ENCODE assay signal across 19 cellular contexts in the genomic region with DNA sequence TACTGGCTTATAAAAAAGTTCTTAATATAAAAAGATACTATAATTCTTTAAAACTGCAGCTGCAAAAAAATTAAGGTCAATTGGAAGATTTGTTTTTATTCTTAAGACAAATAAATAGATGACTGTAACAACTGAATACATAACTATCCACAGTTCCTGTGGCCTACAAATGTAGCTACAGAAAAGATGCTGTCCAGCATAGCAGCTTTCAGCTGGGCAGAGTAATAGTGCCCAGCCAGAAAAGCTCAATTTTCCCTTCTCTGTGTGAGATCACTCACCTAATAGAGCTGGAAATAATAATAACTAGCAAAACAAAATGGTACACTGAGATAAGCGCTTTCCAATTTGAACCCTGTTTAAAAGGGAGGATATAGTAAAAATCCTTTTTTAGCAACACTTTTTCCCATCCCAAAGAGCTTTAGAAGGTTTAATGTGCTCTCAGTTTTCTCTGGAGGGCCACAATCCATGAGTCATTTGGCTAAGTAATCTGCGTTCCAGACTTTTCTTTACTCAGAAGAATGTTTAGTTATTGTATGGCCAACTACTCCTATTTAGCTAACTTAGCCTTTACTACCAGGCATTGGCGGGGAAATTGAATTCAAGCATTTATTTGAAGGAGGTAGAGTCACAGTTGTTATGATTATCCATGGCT.
DNase-seq lines count a peak whose midpoint lies in the region; ATAC-seq, FAIRE-seq and TF ChIP-seq lines count a peak whose summit lies in the region.
"Had no signal": no experiment of that assay in that cellular context is flagged by ENCODE, and none has a peak within 500 bp of the region (broad histone marks: within the 10 kb centered on the region; RNA-seq: fewer than 3 reads in every experiment).

No MANE protein-coding gene starts in this region.

- H3K4me1 ChIP-seq in testis (no peaks in the 10 kb centered on the region), kidney (ENCODE audit: control insufficient read depth in 1 of 2, insufficient read depth in 1 of 2, low read depth in 1 of 2, low read length in 2 of 2) (no peaks in the 10 kb centered on the region)
- H3K4me1 ChIP-seq: Caco-2, psoas muscle, upper lobe of right lung had no signal

- no peaks in the 10 kb centered on the region for H3K36me3 ChIP-seq in testis (ENCODE audit: low read depth, missing control alignments)
- no peaks in the 10 kb centered on the region for H3K36me3 ChIP-seq in kidney (ENCODE audit: control insufficient read depth in 1 of 2, insufficient read depth in 2 of 2, low read length in 2 of 2)
- H3K36me3 ChIP-seq: BLaER1, upper lobe of right lung had no signal

- H3K9ac ChIP-seq in kidney (ENCODE audit: low read length in 2 of 2), result no peak overlapping the region
- H3K9ac ChIP-seq: BLaER1 had no signal

- H3K4me3 ChIP-seq in fibroblast of pulmonary artery (replicated peaks; ENCODE audit: low read depth, low read length) (no peak overlapping the region), testis (no peak overlapping the region), kidney (ENCODE audit: low read length in 2 of 2) (no peak overlapping the region)
- H3K4me3 ChIP-seq: BLaER1, psoas muscle, skin epidermis, upper lobe of right lung had no signal

- TF ChIP-seq CTCF in fibroblast of pulmonary artery (IDR thresholded peaks at IDR 0.05; ENCODE audit: low read length, missing control alignments) (no peak), testis (IDR thresholded peaks at IDR 0.05) (no peak), kidney (IDR thresholded peaks at IDR 0.05; ENCODE audit: borderline replicate concordance, extremely low read depth, insufficient read depth) (no peak)

- H3K9me3 Mint-ChIP-seq in activated naive CD8-positive, alpha-beta T cell (ENCODE audit: low read depth), result no peaks in the 10 kb centered on the region
- no peaks in the 10 kb centered on the region for H3K9me3 Mint-ChIP-seq in activated naive CD8-positive, alpha-beta T cell treated with anti-CD3 and anti-CD28 coated beads for 36 hours
- H3K9me3 Mint-ChIP-seq: H9 had no signal

- DNase-seq in activated naive CD8-positive, alpha-beta T cell treated with anti-CD3 and anti-CD28 coated beads for 36 hours, result no peak
- DNase-seq in amniotic epithelial cell (ENCODE audit: low read depth) (peak; percentile 27), fibroblast of pulmonary artery (ENCODE audit: low read depth) (peak; percentile 46), testis (no peak), kidney (no peak), pons (ENCODE audit: low spot score) (no peak)
- DNase-seq: DMS79 treated with DMSO at 0.1 percent for 48 hours, NCI-H1092 treated with DMSO at 0.1 percent for 48 hours, NCI-H187 treated with DMSO at 0.1 percent for 48 hours, psoas muscle, upper lobe of right lung had no signal

- H3K27ac Mint-ChIP-seq in activated naive CD8-positive, alpha-beta T cell, result peak overlapping the region; percentile 42
- no peak overlapping the region for H3K27ac Mint-ChIP-seq in activated naive CD8-positive, alpha-beta T cell treated with anti-CD3 and anti-CD28 coated beads for 36 hours
- H3K27ac Mint-ChIP-seq: H9, T-helper 17 cell had no signal

- no peaks in the 10 kb centered on the region for H3K27me3 Mint-ChIP-seq in activated naive CD8-positive, alpha-beta T cell
- H3K27me3 Mint-ChIP-seq in activated naive CD8-positive, alpha-beta T cell treated with anti-CD3 and anti-CD28 coated beads for 36 hours, result no peaks in the 10 kb centered on the region
- H3K27me3 Mint-ChIP-seq: T-helper 17 cell had no signal

- H3K27ac ChIP-seq in testis (no peak overlapping the region), kidney (ENCODE audit: low read depth in 2 of 2, low read length in 2 of 2) (no peak overlapping the region)
- H3K27ac ChIP-seq: BLaER1, psoas muscle, RWPE1, skin epidermis, upper lobe of right lung had no signal

- H3K9me3 ChIP-seq in testis, result no peaks in the 10 kb centered on the region
- H3K9me3 ChIP-seq in kidney (ENCODE audit: control insufficient read depth in 1 of 2, low read length in 2 of 2), result no peaks in the 10 kb centered on the region
- H3K9me3 ChIP-seq: BLaER1, Caco-2, psoas muscle, upper lobe of right lung had no signal

- no peak for TF ChIP-seq POLR2A in testis (IDR thresholded peaks at IDR 0.05)

- no peak for ATAC-seq in HG02840 (IDR thresholded peaks at IDR 0.05; ENCODE audit: low FRiP score, unreplicated experiment)
- ATAC-seq: psoas muscle had no signal

- no peak for FAIRE-seq in kidney (lab: Jason Lieb, UNC)

- WGBS in testis, 2 donors, result 86 to 93% methylated on average over 3 of the region's 3 CpGs

- peaks cover 40% of the 10 kb centered on the region for H3K4me1 Mint-ChIP-seq in activated naive CD8-positive, alpha-beta T cell (ENCODE audit: low read depth)
- H3K4me1 Mint-ChIP-seq in activated naive CD8-positive, alpha-beta T cell treated with anti-CD3 and anti-CD28 coated beads for 36 hours, result peaks cover 23% of the 10 kb centered on the region
- H3K4me1 Mint-ChIP-seq: H9 had no signal

- no peaks in the 10 kb centered on the region for H3K36me3 Mint-ChIP-seq in activated naive CD8-positive, alpha-beta T cell
- H3K36me3 Mint-ChIP-seq in activated naive CD8-positive, alpha-beta T cell treated with anti-CD3 and anti-CD28 coated beads for 36 hours, result peaks cover 5% of the 10 kb centered on the region

- no peak overlapping the region for H3K4me3 Mint-ChIP-seq in activated naive CD8-positive, alpha-beta T cell
- no peak overlapping the region for H3K4me3 Mint-ChIP-seq in activated naive CD8-positive, alpha-beta T cell treated with anti-CD3 and anti-CD28 coated beads for 36 hours
- H3K4me3 Mint-ChIP-seq: H9 had no signal

- H3K27me3 ChIP-seq in testis, result no peaks in the 10 kb centered on the region
- H3K27me3 ChIP-seq: BLaER1, upper lobe of right lung had no signal

- intact Hi-C loops in testis (cut with DNase I; ENCODE audit: low total_unique reads), result no loop called here
- intact Hi-C loops in kidney (cut with DNase I), result no loop called here

Comparison
In these comparisons a context has a peak if more than half of its experiments do, and no peak if none do; other contexts are left out.
1. DNase-seq: peak in amniotic epithelial cell (single experiment) and fibroblast of pulmonary artery (single experiment); none in activated naive CD8-positive, alpha-beta T cell treated with anti-CD3 and anti-CD28 coated beads for 36 hours (single experiment), testis (single experiment), kidney (single experiment) and pons (single experiment).